8 cellular contexts compared by ENCODE assay signal in genomic region chr21:33542640-33543504, GRCh38. TPM values are rescaled to one million over a fixed set of nuclear protein-coding genes. Genes with fewer than 3 reads are reported as not detected.
DNase-seq lines count a peak whose midpoint lies in the region; ATAC-seq, FAIRE-seq and TF ChIP-seq lines count a peak whose summit lies in the region.

Gene SON, plus strand, starts transcription at chr21:33543038. Its CDS starts 55 bp downstream, at chr21:33543093.

- CTCF ChIA-PET in activated CD4-positive, alpha-beta T cell treated with anti-CD3 and anti-CD28 coated beads for 36 hours (lab: Charles Lee) = interaction anchor here (0.7 to 2.3 kb wide), 6 partner anchors 12 to 181 kb away, joined by 3 to 6 read pairs (median 4); partner anchors contain the start of genes DONSON and TMEM50B

- POLR2A ChIA-PET in activated CD4-positive, alpha-beta T cell treated with anti-CD3 and anti-CD28 coated beads for 36 hours (lab: Charles Lee) = interaction anchor here (0.6 to 1.3 kb wide), 5 partner anchors 14 to 78 kb away, joined by 3 to 6 read pairs (median 3); partner anchors contain the start of genes DNAJC28 and TMEM50B

- peak within 1 kb of the TSS; percentile 100 for H3K27ac ChIP-seq in kidney (ENCODE audit: low read depth in 2 of 2, low read length in 2 of 2)

- DNase-seq in Ammon's horn (ENCODE audit: low spot score) (peak; percentile 100), GM19238 (ENCODE audit: insufficient read length, low spot score) (peak; percentile 85), NCI-H524 (lab: John Stamatoyannopoulos, UW) (peak; percentile 99), choroid plexus epithelial cell (ENCODE audit: low read depth) (peak; percentile 100), kidney (peak; percentile 100)
- DNase-seq in activated CD4-positive, alpha-beta T cell treated with anti-CD3 and anti-CD28 coated beads for 36 hours = peak; percentile 99
- peak; percentile 98 for DNase-seq in stimulated activated CD4-positive, alpha-beta T cell treated with anti-CD3 and anti-CD28 coated beads, Interleukin-15, amount 100 ng/mL, for 24 hours

- H3K4me3 Mint-ChIP-seq in activated CD4-positive, alpha-beta T cell treated with anti-CD3 and anti-CD28 coated beads for 36 hours = peak within 1 kb of the TSS; percentile 85

- H3K9me3 Mint-ChIP-seq in activated CD4-positive, alpha-beta T cell treated with anti-CD3 and anti-CD28 coated beads for 36 hours (ENCODE audit: low read depth) = no peaks in the 10 kb centered on the region

- H3K27ac Mint-ChIP-seq in activated CD4-positive, alpha-beta T cell treated with anti-CD3 and anti-CD28 coated beads for 36 hours = peak within 1 kb of the TSS; percentile 98

- H3K4me1 ChIP-seq in kidney (ENCODE audit: control insufficient read depth in 1 of 2, insufficient read depth in 1 of 2, low read depth in 1 of 2, low read length in 2 of 2) = peaks cover 4 to 6% of the 10 kb centered on the region in 2 donors

- H3K9me3 ChIP-seq in kidney (ENCODE audit: control insufficient read depth in 1 of 2, low read length in 2 of 2) = no peaks in the 10 kb centered on the region

- H3K27me3 Mint-ChIP-seq in activated CD4-positive, alpha-beta T cell treated with anti-CD3 and anti-CD28 coated beads for 36 hours = no peaks in the 10 kb centered on the region

- H3K4me3 ChIP-seq in choroid plexus epithelial cell (ENCODE audit: low read depth, low read length) = peak within 1 kb of the TSS; percentile 91
- H3K4me3 ChIP-seq in kidney (ENCODE audit: low read length in 2 of 2) = peak within 1 kb of the TSS; percentile 100

- H3K9ac ChIP-seq in kidney (ENCODE audit: low read length in 2 of 2) = peak within 1 kb of the TSS; percentile 100

- H3K36me3 Mint-ChIP-seq in activated CD4-positive, alpha-beta T cell treated with anti-CD3 and anti-CD28 coated beads for 36 hours (ENCODE audit: low read depth) = peaks cover 56% of the 10 kb centered on the region

- H3K4me1 Mint-ChIP-seq in activated CD4-positive, alpha-beta T cell treated with anti-CD3 and anti-CD28 coated beads for 36 hours = peaks cover 29% of the 10 kb centered on the region

- peak; percentile 91 for ATAC-seq in HG03442 (IDR thresholded peaks at IDR 0.05; ENCODE audit: unreplicated experiment)
- ATAC-seq in activated CD4-positive, alpha-beta T cell treated with anti-CD3 and anti-CD28 coated beads for 36 hours = peak; percentile 94

- TF ChIP-seq CTCF in choroid plexus epithelial cell (conservative IDR thresholded peaks at IDR 0.05; ENCODE audit: low read depth, low read length) (no peak), kidney (IDR thresholded peaks at IDR 0.05; ENCODE audit: borderline replicate concordance, extremely low read depth, insufficient read depth) (no peak)

- intact Hi-C loops in activated CD4-positive, alpha-beta T cell treated with anti-CD3 and anti-CD28 coated beads for 36 hours (cut with DNase I, micrococcal nuclease) = loop anchor here (1.0 to 5.0 kb wide), 18 partner anchors 45 to 1811 kb away; partner anchors contain the start of genes DNAJC28 (in 2 of the 2), DONSON (in 2 of the 2), TMEM50B (in 2 of the 2) and ATP5PO (in 1 of the 2)
- intact Hi-C loops in kidney (cut with DNase I) = no loop called here

- peak; percentile 57 for FAIRE-seq in kidney (lab: Jason Lieb, UNC)

- H3K36me3 ChIP-seq in kidney (ENCODE audit: control insufficient read depth in 1 of 2, insufficient read depth in 2 of 2, low read length in 2 of 2) = peaks cover 3 to 7% of the 10 kb centered on the region in 2 donors

RNA-seq across cellular contexts. Expression of gene SON, which starts in this region (rescaled TPM):
- 100 to 1,000 TPM; 299 to 380 TPM for total RNA-seq in activated CD4-positive, alpha-beta T cell treated with anti-CD3 and anti-CD28 coated beads for 36 hours
- total RNA-seq in kidney = 285 TPM
- 83.0 TPM for polyA plus RNA-seq in kidney (ENCODE audit: insufficient read depth, low read depth, low replicate concordance)

Comparison
In these comparisons a context has a peak if more than half of its experiments do, and no peak if none do; other contexts are left out.
1. Peak in every context shown above with its lines: DNase-seq, ATAC-seq, H3K4me3 ChIP-seq and H3K27ac ChIP-seq.